21 cellular contexts compared by ENCODE assay signal in the genomic region with DNA sequence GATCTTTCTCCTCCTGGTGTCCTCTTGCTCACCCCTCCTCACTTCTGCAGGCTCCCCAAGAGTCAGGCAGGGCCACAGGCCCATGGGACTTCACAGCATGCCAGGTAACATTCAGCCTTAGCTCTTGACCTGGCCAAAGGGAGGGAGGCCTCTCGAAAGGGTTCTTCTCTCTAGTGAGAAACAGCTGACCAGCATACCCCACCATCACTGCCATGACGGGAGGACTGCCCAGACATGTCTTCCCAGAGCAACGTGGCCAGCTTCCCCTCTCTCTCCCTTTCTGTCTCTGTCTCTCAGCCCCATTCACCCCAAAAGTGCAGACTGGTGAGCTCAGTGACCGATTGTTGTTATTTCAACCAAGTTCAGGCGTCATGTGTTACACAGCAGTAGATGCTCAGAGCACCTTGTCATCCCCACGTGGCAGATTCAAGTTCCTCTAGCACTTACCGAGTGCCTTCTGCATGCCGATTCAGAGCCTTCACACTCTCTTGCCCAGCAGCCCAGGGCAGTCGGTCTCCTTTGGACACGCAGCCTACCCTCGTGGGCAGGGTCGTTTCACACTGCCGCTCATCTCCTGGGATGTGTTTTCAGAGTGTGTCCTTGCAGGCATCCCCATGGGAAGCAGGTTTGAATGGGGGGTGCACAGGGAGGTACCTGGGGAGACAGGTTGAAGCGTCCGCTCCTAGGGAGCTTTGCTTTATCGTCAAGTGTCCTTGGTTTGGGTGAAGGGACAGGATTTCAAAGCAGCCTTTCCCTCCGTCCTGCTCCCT.
DNase-seq lines count a peak whose midpoint lies in the region; ATAC-seq, FAIRE-seq and TF ChIP-seq lines count a peak whose summit lies in the region.
"Had no signal": no experiment of that assay in that cellular context is flagged by ENCODE, and none has a peak within 500 bp of the region (broad histone marks: within the 10 kb centered on the region; RNA-seq: fewer than 3 reads in every experiment).

No MANE protein-coding gene starts in this region.

- H3K36me3 ChIP-seq in astrocyte (ENCODE audit: insufficient read depth, low read length) (no peaks in the 10 kb centered on the region), neural progenitor cell (no peaks in the 10 kb centered on the region), aorta (ENCODE audit: control insufficient read depth in 1 of 2, insufficient read depth in 2 of 2, low read length in 1 of 2) (no peaks in the 10 kb centered on the region)
- H3K36me3 ChIP-seq: BE2C had no signal

- H2AFZ ChIP-seq in astrocyte (ENCODE audit: low read depth, low read length) (no peak overlapping the region), neural progenitor cell (replicated peaks) (no peak overlapping the region)
- H2AFZ ChIP-seq: GM23338 had no signal

- TF ChIP-seq CTCF in astrocyte (IDR thresholded peaks at IDR 0.05; ENCODE audit: insufficient read depth, low read depth, low read length) = no peak
- no peak for TF ChIP-seq CTCF in neural progenitor cell (IDR thresholded peaks at IDR 0.05)

- intact Hi-C loops in activated naive CD4-positive, alpha-beta T cell treated with anti-CD3 and anti-CD28 coated beads for 36 hours (cut with micrococcal nuclease) = no loop called here
- intact Hi-C loops in aorta (cut with DNase I) = no loop called here

- H3K4me2 ChIP-seq in astrocyte (ENCODE audit: low read length) = no peak overlapping the region
- H3K4me2 ChIP-seq in neural progenitor cell = no peak overlapping the region
- H3K4me2 ChIP-seq: GM23338 had no signal

- no peak overlapping the region for H3K4me3 ChIP-seq in astrocyte (ENCODE audit: insufficient read depth, low read depth, low read length)
- H3K4me3 ChIP-seq in neural progenitor cell = no peak overlapping the region
- no peak overlapping the region for H3K4me3 ChIP-seq in aorta (ENCODE audit: low read length in 2 of 2)
- H3K4me3 ChIP-seq: GM23338, K562 had no signal

- ATAC-seq in aorta (ENCODE audit: low FRiP score) (no peak), HG03097 (IDR thresholded peaks at IDR 0.05; ENCODE audit: low FRiP score, unreplicated experiment) (no peak)
- ATAC-seq: GM23338, K562 had no signal

- H3K4me3 Mint-ChIP-seq in activated naive CD4-positive, alpha-beta T cell treated with anti-CD3 and anti-CD28 coated beads, Interleukin-2, amount 10 ng/mL, durations not matched to agents 7 days and 5 days = no peak overlapping the region
- H3K4me3 Mint-ChIP-seq in activated naive CD4-positive, alpha-beta T cell treated with anti-CD3 and anti-CD28 coated beads for 36 hours = no peak overlapping the region
- H3K4me3 Mint-ChIP-seq in astrocyte (ENCODE audit: unreplicated experiment) (no peak overlapping the region), neural progenitor cell (no peak overlapping the region)
- H3K4me3 Mint-ChIP-seq: CD4-positive, alpha-beta memory T cell; GM23338 had no signal

- no peaks in the 10 kb centered on the region for H3K36me3 Mint-ChIP-seq in activated naive CD4-positive, alpha-beta T cell treated with anti-CD3 and anti-CD28 coated beads, Interleukin-2, amount 10 ng/mL, durations not matched to agents 7 days and 5 days
- H3K36me3 Mint-ChIP-seq in activated naive CD4-positive, alpha-beta T cell treated with anti-CD3 and anti-CD28 coated beads for 36 hours (ENCODE audit: low read depth) = no peaks in the 10 kb centered on the region
- H3K36me3 Mint-ChIP-seq in astrocyte (ENCODE audit: low read depth, unreplicated experiment) (no peaks in the 10 kb centered on the region), neural progenitor cell (no peaks in the 10 kb centered on the region)
- H3K36me3 Mint-ChIP-seq: CD4-positive, alpha-beta memory T cell had no signal

- H3F3A ChIP-seq in neural progenitor cell (ENCODE audit: low read depth) = no peaks in the 10 kb centered on the region

- H3K27ac Mint-ChIP-seq in activated naive CD4-positive, alpha-beta T cell treated with anti-CD3 and anti-CD28 coated beads, Interleukin-2, amount 10 ng/mL, durations not matched to agents 7 days and 5 days = no peak overlapping the region
- no peak overlapping the region for H3K27ac Mint-ChIP-seq in activated naive CD4-positive, alpha-beta T cell treated with anti-CD3 and anti-CD28 coated beads for 36 hours
- peak overlapping the region; percentile 37 for H3K27ac Mint-ChIP-seq in astrocyte (ENCODE audit: unreplicated experiment)
- H3K27ac Mint-ChIP-seq in neural progenitor cell = peak overlapping the region; percentile 37
- H3K27ac Mint-ChIP-seq: CD4-positive, alpha-beta memory T cell; GM23338 had no signal

- H3K27me3 ChIP-seq in astrocyte (ENCODE audit: insufficient read depth, low read length) = no peaks in the 10 kb centered on the region
- no peaks in the 10 kb centered on the region for H3K27me3 ChIP-seq in neural progenitor cell
- H3K27me3 ChIP-seq in aorta (ENCODE audit: control insufficient read depth in 1 of 2, insufficient read depth in 2 of 2, low read length in 1 of 2) = no peaks in the 10 kb centered on the region

- peaks cover 10% of the 10 kb centered on the region for H3K27me3 Mint-ChIP-seq in activated naive CD4-positive, alpha-beta T cell treated with anti-CD3 and anti-CD28 coated beads, Interleukin-2, amount 10 ng/mL, durations not matched to agents 7 days and 5 days
- H3K27me3 Mint-ChIP-seq in activated naive CD4-positive, alpha-beta T cell treated with anti-CD3 and anti-CD28 coated beads for 36 hours (ENCODE audit: low read depth) = peaks cover 3% of the 10 kb centered on the region
- H3K27me3 Mint-ChIP-seq in astrocyte (ENCODE audit: low read depth, unreplicated experiment) (peaks cover 53% of the 10 kb centered on the region), neural progenitor cell (ENCODE audit: insufficient read depth, low read depth) (peaks cover 15% of the 10 kb centered on the region)

- H3K4me1 Mint-ChIP-seq in activated naive CD4-positive, alpha-beta T cell treated with anti-CD3 and anti-CD28 coated beads, Interleukin-2, amount 10 ng/mL, durations not matched to agents 7 days and 5 days = no peaks in the 10 kb centered on the region
- no peaks in the 10 kb centered on the region for H3K4me1 Mint-ChIP-seq in activated naive CD4-positive, alpha-beta T cell treated with anti-CD3 and anti-CD28 coated beads for 36 hours (ENCODE audit: low read depth)
- no peaks in the 10 kb centered on the region for H3K4me1 Mint-ChIP-seq in astrocyte (ENCODE audit: low read depth, unreplicated experiment)
- H3K4me1 Mint-ChIP-seq in neural progenitor cell = peaks cover 10% of the 10 kb centered on the region
- H3K4me1 Mint-ChIP-seq: CD4-positive, alpha-beta memory T cell; GM23338 had no signal

- 93 to 94% methylated on average over 17 of the region's 17 CpGs for WGBS in aorta, 2 donors

- H4K20me1 ChIP-seq in astrocyte (ENCODE audit: insufficient read depth, low read length) (no peaks in the 10 kb centered on the region), neural progenitor cell (ENCODE audit: low read depth) (no peaks in the 10 kb centered on the region)

- no peak overlapping the region for H3K27ac ChIP-seq in astrocyte (ENCODE audit: low read depth, low read length)
- no peak overlapping the region for H3K27ac ChIP-seq in neural progenitor cell
- H3K27ac ChIP-seq in aorta (ENCODE audit: low read depth in 1 of 2, low read length in 2 of 2) = no peak overlapping the region

- no peaks in the 10 kb centered on the region for H3K9me3 Mint-ChIP-seq in activated naive CD4-positive, alpha-beta T cell treated with anti-CD3 and anti-CD28 coated beads, Interleukin-2, amount 10 ng/mL, durations not matched to agents 7 days and 5 days
- no peaks in the 10 kb centered on the region for H3K9me3 Mint-ChIP-seq in activated naive CD4-positive, alpha-beta T cell treated with anti-CD3 and anti-CD28 coated beads for 36 hours
- H3K9me3 Mint-ChIP-seq in astrocyte (ENCODE audit: unreplicated experiment) (peaks cover 17% of the 10 kb centered on the region), neural progenitor cell (peaks cover 6% of the 10 kb centered on the region)

- H3K9me3 ChIP-seq in astrocyte (ENCODE audit: insufficient read depth, low read depth, low read length) (peaks cover 14% of the 10 kb centered on the region), neural progenitor cell (ENCODE audit: low read depth) (no peaks in the 10 kb centered on the region), aorta (ENCODE audit: control insufficient read depth, low read length) (no peaks in the 10 kb centered on the region)
- H3K9me3 ChIP-seq: BE2C had no signal

- peak; percentile 8 for DNase-seq in activated naive CD4-positive, alpha-beta T cell treated with anti-CD3 and anti-CD28 coated beads, Interleukin-2, amount 10 ng/mL, durations not matched to agents 7 days and 5 days
- no peak for DNase-seq in activated naive CD4-positive, alpha-beta T cell treated with anti-CD3 and anti-CD28 coated beads for 36 hours
- DNase-seq in astrocyte (ENCODE audit: low read depth) = no peak
- no peak for DNase-seq in neural progenitor cell (ENCODE audit: low spot score)
- peak; percentile 34 to 39 for DNase-seq in aorta
- no peak for DNase-seq in stimulated activated CD8-positive, alpha-beta memory T cell treated with anti-CD3 and anti-CD28 coated beads, Interleukin-4, amount 100 ng/mL, for 48 hours
- DNase-seq: BE2C; CD4-positive, alpha-beta memory T cell; DMS153; GDM1; HCEC 1CT; NCI-H1105 treated with DMSO at 0.1 percent for 48 hours; NCI-H1694 treated with DMSO at 0.1 percent for 48 hours; NCI-H748 treated with DMSO at 0.1 percent for 48 hours; NK-92 treated with Interleukin-12 subunit alpha and Interleukin-12 subunit beta, amount 100 ng/mL, for 24 hours; SHP77 had no signal

- CTCF ChIA-PET in activated naive CD4-positive, alpha-beta T cell treated with anti-CD3 and anti-CD28 coated beads, Interleukin-2, amount 10 ng/mL, durations not matched to agents 7 days and 5 days (lab: Charles Lee) = no interaction called here
- CTCF ChIA-PET in activated naive CD4-positive, alpha-beta T cell treated with anti-CD3 and anti-CD28 coated beads for 36 hours (lab: Charles Lee) = no interaction called here

- no peak for FAIRE-seq in astrocyte (lab: Jason Lieb, UNC)
- FAIRE-seq: A204.1, K562, RCC 7860 had no signal

- no peak overlapping the region for H3K9ac ChIP-seq in astrocyte (ENCODE audit: low read length)
- no peak overlapping the region for H3K9ac ChIP-seq in neural progenitor cell

- H3K79me2 ChIP-seq in astrocyte (ENCODE audit: insufficient read depth, low read length) (no peaks in the 10 kb centered on the region), neural progenitor cell (ENCODE audit: low read depth) (no peaks in the 10 kb centered on the region)

- H3K4me1 ChIP-seq in astrocyte (ENCODE audit: insufficient read depth, low read length) = no peaks in the 10 kb centered on the region
- no peaks in the 10 kb centered on the region for H3K4me1 ChIP-seq in neural progenitor cell
- no peaks in the 10 kb centered on the region for H3K4me1 ChIP-seq in aorta (ENCODE audit: control insufficient read depth in 1 of 2, insufficient read depth in 2 of 2, low read length in 2 of 2)
- H3K4me1 ChIP-seq: BE2C had no signal

Comparison
In these comparisons a context has a peak if more than half of its experiments do, and no peak if none do; other contexts are left out.
1. DNase-seq: peak in activated naive CD4-positive, alpha-beta T cell treated with anti-CD3 and anti-CD28 coated beads, Interleukin-2, amount 10 ng/mL, durations not matched to agents 7 days and 5 days (single experiment) and aorta (2 of 2); none in activated naive CD4-positive, alpha-beta T cell treated with anti-CD3 and anti-CD28 coated beads for 36 hours (single experiment), astrocyte (single experiment), neural progenitor cell (single experiment) and stimulated activated CD8-positive, alpha-beta memory T cell treated with anti-CD3 and anti-CD28 coated beads, Interleukin-4, amount 100 ng/mL, for 48 hours (single experiment).
2. H3K27ac Mint-ChIP-seq: peak in astrocyte (single experiment) and neural progenitor cell (single experiment); none in activated naive CD4-positive, alpha-beta T cell treated with anti-CD3 and anti-CD28 coated beads, Interleukin-2, amount 10 ng/mL, durations not matched to agents 7 days and 5 days (single experiment) and activated naive CD4-positive, alpha-beta T cell treated with anti-CD3 and anti-CD28 coated beads for 36 hours (single experiment).